ENCODE assay signal across 28 cellular contexts in genomic region chr12:15636060-15636890, GRCh38.
A peak's percentile ranks its signal among the peaks of the same experiment; 100 is the strongest.
DNase-seq lines count a peak whose midpoint lies in the region; ATAC-seq, FAIRE-seq and TF ChIP-seq lines count a peak whose summit lies in the region.
"Had no signal": no experiment of that assay in that cellular context is flagged by ENCODE, and none has a peak within 500 bp of the region (broad histone marks: within the 10 kb centered on the region; RNA-seq: fewer than 3 reads in every experiment).

No MANE protein-coding gene starts in this region.

- 0 out of 6 replicates have a peak overlapping the region, but pooled peaks of 1 of the 2 experiments have one; percentile 31 for H3K27ac ChIP-seq in A549
- H3K27ac ChIP-seq in ovary, result peak overlapping the region in 1 of 2 donors; percentile 59
- H3K27ac ChIP-seq: KMS-11, parathyroid adenoma had no signal

- WGBS in A549 (ENCODE audit: missing lambda C conversion rate), result 82% methylated on average over 1 of the region's 1 CpG
- 84 to 88% (median 86%) methylated on average over 1 of the region's 1 CpG for WGBS in ovary, 3 donors

- H3K9me3 ChIP-seq in A549, result no peaks in the 10 kb centered on the region
- no peaks in the 10 kb centered on the region for H3K9me3 ChIP-seq in ovary
- H3K9me3 ChIP-seq: thyroid gland had no signal

- no peak for ATAC-seq in A549
- ATAC-seq in HG02642 (IDR thresholded peaks at IDR 0.05; ENCODE audit: poor library complexity, unreplicated experiment), result no peak
- ATAC-seq: activated CD8-positive, alpha-beta T cell treated with anti-CD3 and anti-CD28 coated beads for 36 hours; natural killer cell had no signal

- POLR2A ChIA-PET in A549 (lab: Yijun Ruan, JAX), result no interaction called here

- TF ChIP-seq RAD21 in A549 (conservative IDR thresholded peaks at IDR 0.05 in 1 of 2, IDR thresholded peaks at IDR 0.05 in 1 of 2), result no peak

- H3K4me1 ChIP-seq in A549, result peaks cover 55% of the 10 kb centered on the region
- peaks cover 14% of the 10 kb centered on the region for H3K4me1 ChIP-seq in ovary (ENCODE audit: insufficient read depth)
- H3K4me1 ChIP-seq: parathyroid adenoma had no signal

- DNase-seq in A549 (ENCODE audit: low read depth in 1 of 2, low spot score in 1 of 2), result no peak
- DNase-seq in EL, result peak; percentile 8
- peak; percentile 2 for DNase-seq in NCI-H748 treated with DMSO at 0.1 percent for 48 hours (lab: John Stamatoyannopoulos, UW)
- DNase-seq in fibroblast of mammary gland (ENCODE audit: low read depth), result peak; percentile 31
- DNase-seq in GM19238 (ENCODE audit: insufficient read length, low spot score), result no peak
- no peak for DNase-seq in ovary
- DNase-seq: activated B cell treated with CpG ODN at 0.5 μM for 24 hours; activated CD8-positive, alpha-beta T cell treated with anti-CD3 and anti-CD28 coated beads for 36 hours; activated naive CD4-positive, alpha-beta T cell; activated T-cell treated with anti-CD3 and anti-CD28 coated beads, Interleukin-2, amount 50 U/mL, for 1 hour; caudate nucleus; CD4-positive, CD25-positive, alpha-beta regulatory T cell; erythroblast; foreskin melanocyte; hypothalamus; islet precursor cell; natural killer cell; NCI-H1048; NCI-H2081 treated with DMSO at 0.1 percent for 48 hours; NCI-H82; stimulated activated CD4-positive, alpha-beta T cell treated with anti-CD3 and anti-CD28 coated beads, Interleukin-2, amount 100 ng/mL, for 24 hours; stimulated activated naive CD4-positive, alpha-beta T cell; thyroid gland had no signal

- H3K4me2 ChIP-seq in A549, result no peak overlapping the region; the same call in 2 of the 3 replicates
- H3K4me2 ChIP-seq: KMS-11 had no signal

- FAIRE-seq in A549 (lab: Jason Lieb, UNC), result no peak
- FAIRE-seq: GM12892, H1 had no signal

- TF ChIP-seq POLR2A in A549 (IDR thresholded peaks at IDR 0.05; ENCODE audit: low read length), result no peak
- no peak for TF ChIP-seq POLR2A in ovary (IDR thresholded peaks at IDR 0.05)

- intact Hi-C loops in ovary (cut with DNase I), result loop anchor here in 1 of 4 donors (10.0 kb wide), 1 partner anchor 149 kb away; the partner anchor contains the start of gene EPS8

- H3K4me3 ChIP-seq in A549, result no peak overlapping the region
- no peak overlapping the region for H3K4me3 ChIP-seq in fibroblast of mammary gland (ENCODE audit: control insufficient read depth, low read depth, low read length)
- no peak overlapping the region for H3K4me3 ChIP-seq in ovary
- H3K4me3 ChIP-seq: thyroid gland had no signal

- no peaks in the 10 kb centered on the region for H3K36me3 ChIP-seq in ovary

- H3K27me3 ChIP-seq in ovary, result no peaks in the 10 kb centered on the region
- H3K27me3 ChIP-seq: thyroid gland had no signal

- CTCF ChIA-PET in A549 (lab: Yijun Ruan, JAX), result interaction anchor here (1.4 to 1.5 kb wide), 2 partner anchors 42 to 46 kb away, joined by 3 read pairs; no protein-coding TSS in a partner anchor

- TF ChIP-seq CTCF in A549 (IDR thresholded peaks at IDR 0.05) (no peak), fibroblast of mammary gland (conservative IDR thresholded peaks at IDR 0.05; ENCODE audit: control insufficient read depth, insufficient read depth, low read depth, low read length) (no peak), ovary (IDR thresholded peaks at IDR 0.05) (no peak)

- no peak for TF ChIP-seq EP300 in A549 (IDR thresholded peaks at IDR 0.05)
- TF ChIP-seq EP300 in ovary (IDR thresholded peaks at IDR 0.05), result no peak

TF ChIP-seq in A549, 52 proteins besides CTCF, POLR2A, EP300 and RAD21:
- TF ChIP-seq BHLHE40 (IDR thresholded peaks at IDR 0.05; ENCODE audit: low read depth, low read length), result no peak
- TF ChIP-seq FOSL2 (IDR thresholded peaks at IDR 0.05), result no peak
- TF ChIP-seq FOSL2 (CRISPR knock-in tag; IDR thresholded peaks at IDR 0.05), result peak; percentile 22; the same call in 1 of the 2 replicates
- TF ChIP-seq FOXS1 (CRISPR knock-in tag; IDR thresholded peaks at IDR 0.05), result no peak
- TF ChIP-seq NR3C1 (IDR thresholded peaks at IDR 0.05), result no peak

Comparison
In these comparisons a context has a peak if more than half of its experiments do, and no peak if none do; other contexts are left out.
1. DNase-seq: peak in EL (single experiment), NCI-H748 treated with DMSO at 0.1 percent for 48 hours (single experiment) and fibroblast of mammary gland (single experiment); none in A549 (0 of 2), GM19238 (single experiment) and ovary (0 of 5).